In genomic region chr15:51186121-51186795, GRCh38 we compare ENCODE assay signal across 17 cellular contexts.
"Had no signal": no experiment of that assay in that cellular context is flagged by ENCODE, and none has a peak within 500 bp of the region (broad histone marks: within the 10 kb centered on the region; RNA-seq: fewer than 3 reads in every experiment).

No MANE protein-coding gene starts in this region.

- H3K4me3 Mint-ChIP-seq: activated CD8-positive, alpha-beta T cell treated with anti-CD3 and anti-CD28 coated beads, Interleukin-2, amount 10 ng/mL, durations not matched to agents 7 days and 5 days; effector memory CD8-positive, alpha-beta T cell; neural crest cell had no signal

- H3K27ac Mint-ChIP-seq: activated CD8-positive, alpha-beta T cell treated with anti-CD3 and anti-CD28 coated beads, Interleukin-2, amount 10 ng/mL, durations not matched to agents 7 days and 5 days; effector memory CD8-positive, alpha-beta T cell had no signal

- H3K4me3 ChIP-seq: gastroesophageal sphincter, left lung had no signal

- H3K9me3 Mint-ChIP-seq: effector memory CD8-positive, alpha-beta T cell; neural crest cell had no signal

- H3K27ac ChIP-seq: gastroesophageal sphincter, parathyroid adenoma, WERI-Rb-1 had no signal

- H3K27me3 ChIP-seq: gastroesophageal sphincter, left lung had no signal

- H3K9me3 ChIP-seq: gastroesophageal sphincter, left lung had no signal

- DNase-seq: activated CD4-positive, alpha-beta T cell treated with anti-CD3 and anti-CD28 coated beads for 4 hours; activated CD8-positive, alpha-beta memory T cell treated with anti-CD3 and anti-CD28 coated beads, Interleukin-2, amount 50 U/mL, for 48 hours; activated CD8-positive, alpha-beta T cell treated with anti-CD3 and anti-CD28 coated beads, Interleukin-2, amount 10 ng/mL, durations not matched to agents 7 days and 5 days; activated naive CD4-positive, alpha-beta T cell; aorta; cortex of kidney; effector memory CD8-positive, alpha-beta T cell; left lung; mesenchymal stem cell; retina; stimulated activated CD4-positive, alpha-beta T cell treated with anti-CD3 and anti-CD28 coated beads, Interleukin-15, amount 100 ng/mL, for 24 hours; stimulated activated CD4-positive, alpha-beta T cell treated with anti-CD3 and anti-CD28 coated beads, Interleukin-4, amount 100 ng/mL, for 24 hours; T1000; WERI-Rb-1 had no signal

- H3K36me3 ChIP-seq: gastroesophageal sphincter, left lung, WERI-Rb-1 had no signal

- H3K9ac ChIP-seq: parathyroid adenoma had no signal

- H3K4me1 ChIP-seq: parathyroid adenoma had no signal

- ATAC-seq: activated CD8-positive, alpha-beta T cell treated with anti-CD3 and anti-CD28 coated beads, Interleukin-2, amount 10 ng/mL, durations not matched to agents 7 days and 5 days; effector memory CD8-positive, alpha-beta T cell; gastroesophageal sphincter had no signal
